Comparison of ENCODE assay signal across 8 cellular contexts in the genomic region with DNA sequence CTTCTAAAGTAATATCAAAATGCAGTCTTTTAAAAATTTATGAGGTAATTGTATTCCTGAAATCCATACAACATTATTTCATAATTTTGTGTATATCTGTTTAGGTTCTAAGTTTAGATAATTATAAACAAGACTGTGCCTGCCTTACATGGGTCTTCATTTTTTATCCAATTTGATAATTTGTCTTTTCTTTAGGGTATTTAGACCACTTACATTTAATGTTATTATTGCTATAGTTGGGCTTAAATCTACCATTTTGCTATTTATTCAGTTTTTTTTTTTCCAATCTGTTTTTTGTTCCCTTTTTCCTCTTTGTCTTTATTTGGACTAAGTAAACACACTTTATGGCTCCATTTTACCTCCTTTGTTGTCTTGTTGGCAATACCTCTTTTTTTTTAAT.
"Had no signal": no experiment of that assay in that cellular context is flagged by ENCODE, and none has a peak within 500 bp of the region (broad histone marks: within the 10 kb centered on the region; RNA-seq: fewer than 3 reads in every experiment).

No MANE protein-coding gene starts in this region.

- ATAC-seq: GM12878 had no signal

- FAIRE-seq: G401.6, GM12878, GM12891, GM12892, GM18507, GM19239 had no signal

- DNase-seq: GDM1, GF-D8 had no signal

- H3K4me3 ChIP-seq: GM12878 had no signal
